ENCODE assay signal across 1 cellular context in genomic region chr15:66589429-66589828, GRCh38.
TF ChIP-seq lines count a peak whose summit lies in the region.

No MANE protein-coding gene starts in this region.

TF ChIP-seq in K562, 482 proteins besides CTCF, POLR2A, EP300 and RAD21:
- TF ChIP-seq ZFX (CRISPR knock-in tag; IDR thresholded peaks at IDR 0.05), result 0 out of 2 replicates have a peak, but pooled peaks have one; percentile 1
TF ChIP-seq in K562: peak in this region for 1; not testable (repeated sequence) for 481.
